20 cellular contexts compared by ENCODE assay signal in genomic region chr15:33872761-33873106, GRCh38.
"Had no signal": no experiment of that assay in that cellular context is flagged by ENCODE, and none has a peak within 500 bp of the region (broad histone marks: within the 10 kb centered on the region; RNA-seq: fewer than 3 reads in every experiment).

No MANE protein-coding gene starts in this region.

- DNase-seq: colonic mucosa; cortex of kidney; effector CD8-positive, alpha-beta T cell; effector memory CD8-positive, alpha-beta T cell; endodermal cell; erythroblast; esophagus squamous epithelium; gastrocnemius medialis; glutamatergic neuron; heart right ventricle; hippocampal formation; left cardiac atrium; left lung; left ventricle myocardium superior; lower lobe of right lung; mesendoderm; mucosa of descending colon; naive B cell had no signal

- H3K27me3 ChIP-seq: colonic mucosa, esophagus squamous epithelium, gastrocnemius medialis, heart right ventricle, left lung had no signal

- H3K9me3 ChIP-seq: colonic mucosa, esophagus squamous epithelium, gastrocnemius medialis, heart right ventricle, left lung, lower lobe of right lung, mucosa of descending colon had no signal

- H3K4me1 ChIP-seq: colonic mucosa, esophagus squamous epithelium, gastrocnemius medialis, left lung, lower lobe of right lung had no signal

- H3K27ac ChIP-seq: colonic mucosa, epithelial cell of prostate, esophagus squamous epithelium, gastrocnemius medialis, heart right ventricle, left lung, lower lobe of right lung had no signal

- H3K4me3 ChIP-seq: colonic mucosa, esophagus squamous epithelium, gastrocnemius medialis, heart right ventricle, left lung, lower lobe of right lung, mucosa of descending colon had no signal

- H3K36me3 ChIP-seq: colonic mucosa, gastrocnemius medialis, left lung, lower lobe of right lung had no signal

- ATAC-seq: effector memory CD8-positive, alpha-beta T cell; esophagus mucosa; gastrocnemius medialis; left lung; left ventricle myocardium superior; lower lobe of right lung; mucosa of descending colon had no signal
